In genomic region chr20:5127204-5127858, GRCh38 we compare ENCODE assay signal across 8 cellular contexts. TPM values are rescaled to one million over a fixed set of nuclear protein-coding genes. Genes with fewer than 3 reads are reported as not detected.
A peak's percentile ranks its signal among the peaks of the same experiment; 100 is the strongest.
DNase-seq lines count a peak whose midpoint lies in the region; ATAC-seq and TF ChIP-seq lines count a peak whose summit lies in the region.

No MANE protein-coding gene starts in this region.

- peaks cover 37% of the 10 kb centered on the region for H3K4me1 Mint-ChIP-seq in activated CD8-positive, alpha-beta T cell treated with anti-CD3 and anti-CD28 coated beads for 36 hours (ENCODE audit: low read depth)

- H3K27me3 Mint-ChIP-seq in activated CD8-positive, alpha-beta T cell treated with anti-CD3 and anti-CD28 coated beads for 36 hours, result no peaks in the 10 kb centered on the region

- H3K9me3 Mint-ChIP-seq in activated CD8-positive, alpha-beta T cell treated with anti-CD3 and anti-CD28 coated beads for 36 hours, result no peaks in the 10 kb centered on the region

- peaks cover 12% of the 10 kb centered on the region for H3K79me1 ChIP-seq in mesendoderm (ENCODE audit: low read length)

- peak overlapping the region; percentile 78 for H3K4me2 ChIP-seq in mesendoderm (ENCODE audit: low read length)

- no peak overlapping the region for H4K5ac ChIP-seq in mesendoderm (ENCODE audit: low read length)

- H3K4me3 Mint-ChIP-seq in activated CD8-positive, alpha-beta T cell treated with anti-CD3 and anti-CD28 coated beads for 36 hours, result peak overlapping the region; percentile 88

- H3K27ac ChIP-seq in mesendoderm (ENCODE audit: low read depth, low read length), result peak overlapping the region; percentile 68

- no peak overlapping the region for H3K4ac ChIP-seq in mesendoderm (ENCODE audit: low read depth, low read length)

- no peak for TF ChIP-seq CTCF in activated CD8-positive, alpha-beta T cell treated with anti-CD3 and anti-CD28 coated beads for 36 hours (IDR thresholded peaks at IDR 0.05)

- H3K56ac ChIP-seq in mesendoderm (ENCODE audit: low read length), result peak overlapping the region; percentile 87

- ATAC-seq in GM18873 (IDR thresholded peaks at IDR 0.05; ENCODE audit: low FRiP score, unreplicated experiment) (peak; percentile 28), HG03135 (IDR thresholded peaks at IDR 0.05; ENCODE audit: unreplicated experiment) (peak; percentile 36)
- peak; percentile 61 for ATAC-seq in activated CD8-positive, alpha-beta T cell treated with anti-CD3 and anti-CD28 coated beads for 36 hours

- H2BK5ac ChIP-seq in mesendoderm (ENCODE audit: low read length), result peak overlapping the region; percentile 31

- H4K8ac ChIP-seq in mesendoderm (ENCODE audit: low read depth, low read length), result no peak overlapping the region

- peaks cover 2% of the 10 kb centered on the region for H3K4me1 ChIP-seq in mesendoderm (ENCODE audit: control insufficient read depth, low read depth, low read length)

- H3K36me3 Mint-ChIP-seq in activated CD8-positive, alpha-beta T cell treated with anti-CD3 and anti-CD28 coated beads for 36 hours (ENCODE audit: low read depth), result peaks cover 12% of the 10 kb centered on the region

- H3K27ac Mint-ChIP-seq in activated CD8-positive, alpha-beta T cell treated with anti-CD3 and anti-CD28 coated beads for 36 hours, result peak overlapping the region; percentile 94

- peak overlapping the region; percentile 66 for H3K23ac ChIP-seq in mesendoderm (ENCODE audit: low read length)

- no CpG with 5 or more reads among the region's 44 CpGs for WGBS in mesendoderm (ENCODE audit: extremely low coverage, insufficient coverage, low lambda C conversion rate)

- H3K79me2 ChIP-seq in mesendoderm (ENCODE audit: control insufficient read depth, insufficient read depth, low read length), result peaks cover 20% of the 10 kb centered on the region

- H2BK15ac ChIP-seq in mesendoderm (replicated peaks; ENCODE audit: low read depth), result no peak overlapping the region

- no peaks in the 10 kb centered on the region for H3K27me3 ChIP-seq in mesendoderm (ENCODE audit: insufficient read depth, low read length, poor library complexity)

- no peak overlapping the region for H2BK120ac ChIP-seq in mesendoderm (ENCODE audit: low read depth, low read length)

- CTCF ChIA-PET in activated CD8-positive, alpha-beta T cell treated with anti-CD3 and anti-CD28 coated beads for 36 hours (lab: Charles Lee), result interaction anchor here (0.7 to 3.5 kb wide), 19 partner anchors 8 to 328 kb away, joined by 3 to 84 read pairs (median 5); no protein-coding TSS in a partner anchor

- H3K36me3 ChIP-seq in mesendoderm (ENCODE audit: control insufficient read depth, insufficient read depth, low read length), result peaks cover 3% of the 10 kb centered on the region

- H3K9ac ChIP-seq in mesendoderm (ENCODE audit: low read length), result peak overlapping the region; percentile 93

- in situ Hi-C loops in ACHN (cut with HindIII; ENCODE audit: low pct_ligation_motif_present, low pct_unique_long_range_greater_than_20kb, low sequenced_read_pairs), result no loop called here

- no peak overlapping the region for H2AK5ac ChIP-seq in mesendoderm (ENCODE audit: low read length)

- intact Hi-C loops in activated CD8-positive, alpha-beta T cell treated with anti-CD3 and anti-CD28 coated beads for 36 hours (cut with micrococcal nuclease), result loop anchor here (2.0 kb wide), 1 partner anchor 65 kb away; no protein-coding TSS in a partner anchor

- H3K18ac ChIP-seq in mesendoderm (ENCODE audit: low read length), result peak overlapping the region; percentile 62

- POLR2A ChIA-PET in activated CD8-positive, alpha-beta T cell treated with anti-CD3 and anti-CD28 coated beads for 36 hours (lab: Charles Lee), result interaction anchor here (0.6 to 1.9 kb wide), 8 partner anchors 8 to 875 kb away, joined by 3 to 17 read pairs (median 4); no protein-coding TSS in a partner anchor

- peak overlapping the region; percentile 83 for H3K4me3 ChIP-seq in mesendoderm (ENCODE audit: low read length)

- DNase-seq in ACHN (peak; percentile 70), NCI-H526 (lab: John Stamatoyannopoulos, UW) (peak; percentile 73 to 79), mesendoderm (peak; percentile 85)
- DNase-seq in activated CD8-positive, alpha-beta T cell treated with anti-CD3 and anti-CD28 coated beads for 36 hours, result peak; percentile 88
- DNase-seq in effector CD8-positive, alpha-beta T cell (lab: John Stamatoyannopoulos, UW), result peak; percentile 57
- peak; percentile 24 to 45 for DNase-seq in stimulated activated CD8-positive, alpha-beta memory T cell treated with anti-CD3 and anti-CD28 coated beads, Interleukin-2, amount 100 ng/mL, for 1 hour (ENCODE audit: low read depth in 2 of 2)

RNA-seq across cellular contexts. Expression of gene CDS2, which starts 0.5 kb away (rescaled TPM):
- 10 to 100 TPM; 30.2 to 34.7 TPM for total RNA-seq in activated CD8-positive, alpha-beta T cell treated with anti-CD3 and anti-CD28 coated beads for 36 hours
- 26.4 TPM for polyA plus RNA-seq in mesendoderm (2013, experiment 1 of 2)
- 25.4 TPM for polyA plus RNA-seq in mesendoderm (2013, experiment 2 of 2)

RNA-seq across cellular contexts. Expression of gene PCNA, which starts 7.6 kb away (rescaled TPM):
- total RNA-seq in activated CD8-positive, alpha-beta T cell treated with anti-CD3 and anti-CD28 coated beads for 36 hours, result 100 to 1,000 TPM; 600 to 627 TPM
- polyA plus RNA-seq in mesendoderm (2013, experiment 1 of 2), result 273 TPM
- polyA plus RNA-seq in mesendoderm (2013, experiment 2 of 2), result 276 TPM

RNA-seq across cellular contexts. Expression of gene TMEM230, which starts 14.5 kb away (rescaled TPM):
- 10 to 100 TPM; 66.8 to 76.3 TPM for total RNA-seq in activated CD8-positive, alpha-beta T cell treated with anti-CD3 and anti-CD28 coated beads for 36 hours
- polyA plus RNA-seq in mesendoderm (2013, experiment 1 of 2), result 92.8 TPM
- polyA plus RNA-seq in mesendoderm (2013, experiment 2 of 2), result 98.8 TPM

Comparison
In these comparisons a context has a peak if more than half of its experiments do, and no peak if none do; other contexts are left out.
1. Peak in every context shown above with its lines: DNase-seq, ATAC-seq, H3K4me3 ChIP-seq and H3K27ac ChIP-seq.
2. DNase-seq: peak in every context shown above with its lines; median percentile 88 in activated CD8-positive, alpha-beta T cell treated with anti-CD3 and anti-CD28 coated beads for 36 hours; 85 in mesendoderm; 76 in NCI-H526; 70 in ACHN; 57 in effector CD8-positive, alpha-beta T cell; 34 in stimulated activated CD8-positive, alpha-beta memory T cell treated with anti-CD3 and anti-CD28 coated beads, Interleukin-2, amount 100 ng/mL, for 1 hour.